In genomic region chr13:109592776-109593175, GRCh38 we compare ENCODE assay signal across 22 cellular contexts.
A peak's percentile ranks its signal among the peaks of the same experiment; 100 is the strongest.
DNase-seq lines count a peak whose midpoint lies in the region; TF ChIP-seq lines count a peak whose summit lies in the region.
"Had no signal": no experiment of that assay in that cellular context is flagged by ENCODE, and none has a peak within 500 bp of the region (broad histone marks: within the 10 kb centered on the region; RNA-seq: fewer than 3 reads in every experiment).

No MANE protein-coding gene starts in this region.

- DNase-seq in NCI-H1417 (lab: John Stamatoyannopoulos, UW) (peak in 2 of 3 experiments; percentile 7 to 67), NCI-H1417 treated with DMSO at 0.1 percent for 48 hours (lab: John Stamatoyannopoulos, UW) (no peak), hepatocyte (ENCODE audit: low spot score) (peak; percentile 46), mesenchymal stem cell (no peak), Calu3 (no peak), NCI-H2171 (lab: John Stamatoyannopoulos, UW) (no peak), NCI-H1092 treated with DMSO at 0.1 percent for 48 hours (lab: John Stamatoyannopoulos, UW) (no peak)
- no peak for DNase-seq in activated CD4-positive, alpha-beta T cell treated with anti-CD3 and anti-CD28 coated beads, Interleukin-2, amount 50 U/mL, for 48 hours
- DNase-seq: AML-193; C1 segment of cervical spinal cord; CD8-positive, alpha-beta memory T cell; DND-41; Kasumi-1; MG63; NCI-H1436 treated with DMSO at 0.1 percent for 48 hours; NCI-H2029; NCI-H345; NCI-H524; NCI-H774; T-cell had no signal

- no peak for TF ChIP-seq CTCF in hepatocyte (IDR thresholded peaks at IDR 0.05; ENCODE audit: poor library complexity)
- no peak for TF ChIP-seq CTCF in Calu3 (IDR thresholded peaks at IDR 0.05; ENCODE audit: unreplicated experiment)

- CTCF ChIA-PET in Calu3 (lab: Charles Lee): no interaction called here

- no peak overlapping the region for H3K4me3 Mint-ChIP-seq in Calu3 (ENCODE audit: low read depth, unreplicated experiment)
- H3K4me3 Mint-ChIP-seq: CD8-positive, alpha-beta memory T cell; T-cell had no signal

- no peak overlapping the region for H2BK120ac ChIP-seq in mesenchymal stem cell (ENCODE audit: low read depth, low read length)

- H3K4me2 ChIP-seq in hepatocyte: peak overlapping the region; percentile 26
- H3K4me2 ChIP-seq in mesenchymal stem cell (ENCODE audit: low read length, poor library complexity, severe bottlenecking): no peak overlapping the region

- H3K14ac ChIP-seq in mesenchymal stem cell (ENCODE audit: low read length in 2 of 2): no peak overlapping the region

- no peaks in the 10 kb centered on the region for H3K27me3 ChIP-seq in hepatocyte
- no peaks in the 10 kb centered on the region for H3K27me3 ChIP-seq in mesenchymal stem cell (ENCODE audit: control insufficient read depth in 1 of 2, insufficient read depth in 1 of 2, low read length in 2 of 2)
- H3K27me3 ChIP-seq: MG63 had no signal

- H3K36me3 Mint-ChIP-seq in Calu3 (ENCODE audit: insufficient read depth, unreplicated experiment): no peaks in the 10 kb centered on the region
- H3K36me3 Mint-ChIP-seq: CD8-positive, alpha-beta memory T cell; T-cell had no signal

- H4K8ac ChIP-seq in mesenchymal stem cell (ENCODE audit: low read length): no peak overlapping the region

- no peaks in the 10 kb centered on the region for H3K79me2 ChIP-seq in hepatocyte

- no peaks in the 10 kb centered on the region for H3K9me2 ChIP-seq in hepatocyte (replicated peaks; ENCODE audit: insufficient read depth)

- H3K4me1 ChIP-seq in hepatocyte (ENCODE audit: insufficient read depth) (peaks cover 9% of the 10 kb centered on the region), mesenchymal stem cell (ENCODE audit: control insufficient read depth, insufficient read depth, low read depth, low read length) (no peaks in the 10 kb centered on the region)

- H3K36me3 ChIP-seq in hepatocyte (replicated peaks; ENCODE audit: insufficient read depth, low read depth): no peaks in the 10 kb centered on the region
- no peaks in the 10 kb centered on the region for H3K36me3 ChIP-seq in mesenchymal stem cell (ENCODE audit: control insufficient read depth in 1 of 2, insufficient read depth in 2 of 2, low read depth in 1 of 2, low read length in 2 of 2)
- H3K36me3 ChIP-seq: MG63 had no signal

- H3K9me3 Mint-ChIP-seq in Calu3 (ENCODE audit: low read depth, unreplicated experiment): no peaks in the 10 kb centered on the region
- H3K9me3 Mint-ChIP-seq: CD8-positive, alpha-beta memory T cell; T-cell had no signal

- H3K4me3 ChIP-seq in hepatocyte (no peak overlapping the region), mesenchymal stem cell (ENCODE audit: insufficient read depth in 1 of 2, low read depth in 1 of 2, low read length in 2 of 2) (no peak overlapping the region)
- H3K4me3 ChIP-seq: GM12878, MG63 had no signal

- no peak overlapping the region for H3K18ac ChIP-seq in mesenchymal stem cell (ENCODE audit: low read depth in 1 of 2, low read length in 2 of 2)

- H3K9me3 ChIP-seq in hepatocyte (ENCODE audit: low read depth) (no peaks in the 10 kb centered on the region), mesenchymal stem cell (ENCODE audit: control insufficient read depth, low read length) (no peaks in the 10 kb centered on the region)
- H3K9me3 ChIP-seq: MG63 had no signal

- no peak overlapping the region for H2BK15ac ChIP-seq in mesenchymal stem cell (ENCODE audit: low read depth, poor library complexity, severe bottlenecking)

- WGBS in hepatocyte (ENCODE audit: low lambda C conversion rate, missing lambda C conversion rate): 54% methylated on average over 4 of the region's 4 CpGs
- WGBS in mesenchymal stem cell: 86% methylated on average over 1 of the region's 4 CpGs

- H4K20me1 ChIP-seq in hepatocyte (ENCODE audit: insufficient read depth, poor library complexity, severe bottlenecking): no peaks in the 10 kb centered on the region

- H2AFZ ChIP-seq in hepatocyte (no peak overlapping the region), mesenchymal stem cell (ENCODE audit: low read depth, low read length) (no peak overlapping the region)

- H2BK12ac ChIP-seq in mesenchymal stem cell (ENCODE audit: low read length in 2 of 2): no peak overlapping the region

- H3K27ac Mint-ChIP-seq in Calu3 (ENCODE audit: unreplicated experiment): no peak overlapping the region
- H3K27ac Mint-ChIP-seq: CD8-positive, alpha-beta memory T cell; T-cell had no signal

- H2BK5ac ChIP-seq in mesenchymal stem cell (ENCODE audit: low read depth, low read length, poor library complexity, severe bottlenecking): no peak overlapping the region

- H2AK5ac ChIP-seq in mesenchymal stem cell (ENCODE audit: low read length, severe bottlenecking): peak overlapping the region; percentile 62

- no peak overlapping the region for H4K91ac ChIP-seq in mesenchymal stem cell (ENCODE audit: low read length)

- no peak overlapping the region for H3K9ac ChIP-seq in mesenchymal stem cell (ENCODE audit: low read length)

- no peak overlapping the region for H3K23ac ChIP-seq in mesenchymal stem cell (ENCODE audit: low read length in 2 of 2)

- H3K79me1 ChIP-seq in mesenchymal stem cell (replicated peaks; ENCODE audit: low read length, poor library complexity, severe bottlenecking): no peaks in the 10 kb centered on the region

- peak overlapping the region; percentile 67 for H3K27ac ChIP-seq in hepatocyte
- H3K27ac ChIP-seq in mesenchymal stem cell (ENCODE audit: low read length, poor library complexity, severe bottlenecking): no peak overlapping the region
- H3K27ac ChIP-seq: 22Rv1 had no signal

- no peak overlapping the region for H3K4ac ChIP-seq in mesenchymal stem cell (ENCODE audit: low read depth in 1 of 2, low read length in 2 of 2)

- BruUV-seq in Calu3 (replicated peaks; lab: Mats Ljungman, UMichigan): no TSS peak

- H3K4me1 Mint-ChIP-seq in Calu3 (ENCODE audit: low read depth, unreplicated experiment): peaks cover 8% of the 10 kb centered on the region
- H3K4me1 Mint-ChIP-seq: CD8-positive, alpha-beta memory T cell; T-cell had no signal

- no peaks in the 10 kb centered on the region for H3K27me3 Mint-ChIP-seq in Calu3 (ENCODE audit: unreplicated experiment)

- intact Hi-C loops in Calu3 (cut with micrococcal nuclease; ENCODE audit: unreplicated experiment): no loop called here

Comparison
In these comparisons a context has a peak if more than half of its experiments do, and no peak if none do; other contexts are left out.
1. DNase-seq: peak in NCI-H1417 (2 of 3) and hepatocyte (single experiment); none in NCI-H1417 treated with DMSO at 0.1 percent for 48 hours (single experiment), mesenchymal stem cell (single experiment), Calu3 (single experiment), NCI-H2171 (single experiment), NCI-H1092 treated with DMSO at 0.1 percent for 48 hours (single experiment) and activated CD4-positive, alpha-beta T cell treated with anti-CD3 and anti-CD28 coated beads, Interleukin-2, amount 50 U/mL, for 48 hours (0 of 2).